Comparison of ENCODE assay signal across 15 cellular contexts in genomic region chr3:149414557-149415231, GRCh38. TPM values are rescaled to one million over a fixed set of nuclear protein-coding genes. Genes with fewer than 3 reads are reported as not detected.
DNase-seq lines count a peak whose midpoint lies in the region; ATAC-seq and TF ChIP-seq lines count a peak whose summit lies in the region.
"Had no signal": no experiment of that assay in that cellular context is flagged by ENCODE, and none has a peak within 500 bp of the region (broad histone marks: within the 10 kb centered on the region; RNA-seq: fewer than 3 reads in every experiment).

No MANE protein-coding gene starts in this region.

- peak overlapping the region; percentile 30; the same call in 1 of the 2 replicates for H3K4me2 ChIP-seq in OCI-LY3 (ENCODE audit: low read length)
- H3K4me2 ChIP-seq: neural progenitor cell had no signal

- H3K79me2 ChIP-seq in OCI-LY3 (ENCODE audit: low read length) = no peaks in the 10 kb centered on the region

- no peak for TF ChIP-seq CTCF in OCI-LY3 (IDR thresholded peaks at IDR 0.05; ENCODE audit: low read depth, low read length)
- no peak for TF ChIP-seq CTCF in fibroblast of villous mesenchyme (IDR thresholded peaks at IDR 0.05; ENCODE audit: insufficient read depth, low read depth, low read length)
- TF ChIP-seq CTCF in dorsolateral prefrontal cortex (IDR thresholded peaks at IDR 0.05 in 54 of 56, conservative IDR thresholded peaks at IDR 0.05 in 2 of 56; ENCODE audit: low read depth in 1 of 56, partially characterized antibody in 56 of 56) = no peak

- H3K36me3 Mint-ChIP-seq in activated CD4-positive, alpha-beta memory T cell treated with anti-CD3 and anti-CD28 coated beads for 36 hours = no peaks in the 10 kb centered on the region
- H3K36me3 Mint-ChIP-seq: neural progenitor cell had no signal

- POLR2A ChIA-PET in activated CD4-positive, alpha-beta memory T cell treated with anti-CD3 and anti-CD28 coated beads for 36 hours (lab: Charles Lee) = no interaction called here

- DNase-seq in AG20443 (ENCODE audit: low spot score) (peak; percentile 56), fibroblast of villous mesenchyme (ENCODE audit: low read depth) (peak; percentile 44), renal cortical epithelial cell (ENCODE audit: low read depth) (peak; percentile 55), dorsolateral prefrontal cortex (no peak)
- DNase-seq in stimulated activated naive CD4-positive, alpha-beta T cell treated with Interleukin-2 at 50 U/mL for 16 hours (lab: John Stamatoyannopoulos, UW) = no peak
- no peak for DNase-seq in activated CD4-positive, alpha-beta memory T cell treated with anti-CD3 and anti-CD28 coated beads for 36 hours
- DNase-seq: activated CD8-positive, alpha-beta T cell treated with anti-CD3 and anti-CD28 coated beads, Interleukin-2, amount 10 ng/mL, durations not matched to agents 7 days and 5 days; anterior cingulate cortex; glutamatergic neuron had no signal

- H3K27me3 ChIP-seq in OCI-LY3 (ENCODE audit: low read depth, low read length) (no peaks in the 10 kb centered on the region), dorsolateral prefrontal cortex (peaks cover 0 to 4% (median 0%) of the 10 kb centered on the region in 45 donors)
- H3K27me3 ChIP-seq: neural progenitor cell had no signal

- H3K4me3 ChIP-seq in OCI-LY3 (ENCODE audit: low read length) = no peak overlapping the region
- H3K4me3 ChIP-seq in fibroblast of villous mesenchyme (ENCODE audit: low read depth, low read length) = no peak overlapping the region
- no peak overlapping the region for H3K4me3 ChIP-seq in dorsolateral prefrontal cortex
- H3K4me3 ChIP-seq: neural progenitor cell, skin epidermis had no signal

- H3K9me3 ChIP-seq in OCI-LY3 (ENCODE audit: insufficient read depth, low read length) = peaks cover 5% of the 10 kb centered on the region; the same call in 1 of the 2 replicates

- H3K36me3 ChIP-seq in OCI-LY3 (replicated peaks; ENCODE audit: low read depth, low read length) = peaks cover 5% of the 10 kb centered on the region
- H3K36me3 ChIP-seq: neural progenitor cell had no signal

- no peak overlapping the region for H3K27ac Mint-ChIP-seq in activated CD4-positive, alpha-beta memory T cell treated with anti-CD3 and anti-CD28 coated beads for 36 hours
- H3K27ac Mint-ChIP-seq: activated CD8-positive, alpha-beta T cell treated with anti-CD3 and anti-CD28 coated beads, Interleukin-2, amount 10 ng/mL, durations not matched to agents 7 days and 5 days; activated T-helper 17 cell treated with anti-CD3 and anti-CD28 coated beads, Interleukin-2, amount 50 U/mL, for 72 hours; neural progenitor cell had no signal

- H3K4me1 Mint-ChIP-seq in activated CD4-positive, alpha-beta memory T cell treated with anti-CD3 and anti-CD28 coated beads for 36 hours (ENCODE audit: low read depth) = no peaks in the 10 kb centered on the region
- H3K4me1 Mint-ChIP-seq: activated T-helper 17 cell treated with anti-CD3 and anti-CD28 coated beads, Interleukin-2, amount 50 U/mL, for 72 hours; neural progenitor cell had no signal

- ATAC-seq in GM18511 (IDR thresholded peaks at IDR 0.05; ENCODE audit: unreplicated experiment) = no peak
- ATAC-seq: activated CD8-positive, alpha-beta T cell treated with anti-CD3 and anti-CD28 coated beads, Interleukin-2, amount 10 ng/mL, durations not matched to agents 7 days and 5 days; activated T-helper 17 cell treated with anti-CD3 and anti-CD28 coated beads, Interleukin-2, amount 50 U/mL, for 72 hours had no signal

- CTCF ChIA-PET in activated CD4-positive, alpha-beta memory T cell treated with anti-CD3 and anti-CD28 coated beads for 36 hours (lab: Charles Lee) = no interaction called here

- peaks cover 5% of the 10 kb centered on the region for H3K27me3 Mint-ChIP-seq in activated CD4-positive, alpha-beta memory T cell treated with anti-CD3 and anti-CD28 coated beads for 36 hours

- H4K20me1 ChIP-seq in OCI-LY3 (ENCODE audit: insufficient read depth, low read length) = no peaks in the 10 kb centered on the region

- H3K9ac ChIP-seq in OCI-LY3 (ENCODE audit: low read length) = no peak overlapping the region
- H3K9ac ChIP-seq: neural progenitor cell had no signal

- intact Hi-C loops in activated CD4-positive, alpha-beta memory T cell treated with anti-CD3 and anti-CD28 coated beads for 36 hours (cut with micrococcal nuclease) = no loop called here
- intact Hi-C loops in dorsolateral prefrontal cortex (cut with DNase I) = no loop called here

- H3K27ac ChIP-seq in OCI-LY3 (ENCODE audit: low read length) (peak overlapping the region; percentile 27), dorsolateral prefrontal cortex (no peak overlapping the region)
- H3K27ac ChIP-seq: neural progenitor cell had no signal

- peak overlapping the region; percentile 45 for H2AFZ ChIP-seq in OCI-LY3 (ENCODE audit: low read depth, low read length)
- H2AFZ ChIP-seq: neural progenitor cell had no signal

- no peaks in the 10 kb centered on the region for H3K9me3 Mint-ChIP-seq in activated CD4-positive, alpha-beta memory T cell treated with anti-CD3 and anti-CD28 coated beads for 36 hours
- H3K9me3 Mint-ChIP-seq: activated T-helper 17 cell treated with anti-CD3 and anti-CD28 coated beads, Interleukin-2, amount 50 U/mL, for 72 hours; neural progenitor cell had no signal

- peaks cover 49% of the 10 kb centered on the region for H3K4me1 ChIP-seq in OCI-LY3 (ENCODE audit: low read length)
- H3K4me1 ChIP-seq: neural progenitor cell had no signal

- no peak overlapping the region for H3K4me3 Mint-ChIP-seq in activated CD4-positive, alpha-beta memory T cell treated with anti-CD3 and anti-CD28 coated beads for 36 hours
- H3K4me3 Mint-ChIP-seq: activated CD8-positive, alpha-beta T cell treated with anti-CD3 and anti-CD28 coated beads, Interleukin-2, amount 10 ng/mL, durations not matched to agents 7 days and 5 days; activated T-helper 17 cell treated with anti-CD3 and anti-CD28 coated beads, Interleukin-2, amount 50 U/mL, for 72 hours; neural progenitor cell had no signal

RNA-seq across cellular contexts. Expression of gene TM4SF1, which starts 37.2 kb away (rescaled TPM):
- 52.2 and 80.3 TPM in 2 replicates for total RNA-seq in fibroblast of villous mesenchyme
- 63.8 and 247 TPM in 2 replicates for total RNA-seq in renal cortical epithelial cell
- under 1 TPM; 0.83 to 0.92 TPM for total RNA-seq in activated CD4-positive, alpha-beta memory T cell treated with anti-CD3 and anti-CD28 coated beads for 36 hours
- 10 to 100 TPM in 115 of 120 experiments, 1 to 10 TPM in 5; 6.9 to 85.9 (median 26.6) TPM for total RNA-seq in dorsolateral prefrontal cortex
- total RNA-seq: activated CD8-positive, alpha-beta T cell treated with anti-CD3 and anti-CD28 coated beads, Interleukin-2, amount 10 ng/mL, durations not matched to agents 7 days and 5 days had no signal

RNA-seq across cellular contexts. Expression of gene TM4SF4, which starts 59.8 kb away (rescaled TPM):
- total RNA-seq in fibroblast of villous mesenchyme (under 0.01 TPM in 1 of 2 replicates, not detected in the other), renal cortical epithelial cell (0.87 and 1.3 TPM in 2 replicates), dorsolateral prefrontal cortex (not detected)
- total RNA-seq in activated CD4-positive, alpha-beta memory T cell treated with anti-CD3 and anti-CD28 coated beads for 36 hours = not detected
- total RNA-seq: activated CD8-positive, alpha-beta T cell treated with anti-CD3 and anti-CD28 coated beads, Interleukin-2, amount 10 ng/mL, durations not matched to agents 7 days and 5 days; activated T-helper 17 cell treated with anti-CD3 and anti-CD28 coated beads, Interleukin-2, amount 50 U/mL, for 72 hours; SK-MEL-5 had no signal

Comparison
In these comparisons a context has a peak if more than half of its experiments do, and no peak if none do; other contexts are left out.
1. DNase-seq: peak in AG20443 (single experiment), fibroblast of villous mesenchyme (single experiment) and renal cortical epithelial cell (single experiment); none in stimulated activated naive CD4-positive, alpha-beta T cell treated with Interleukin-2 at 50 U/mL for 16 hours (single experiment), activated CD4-positive, alpha-beta memory T cell treated with anti-CD3 and anti-CD28 coated beads for 36 hours (single experiment) and dorsolateral prefrontal cortex (0 of 10).
2. RNA of gene TM4SF1, which starts 37.2 kb away (total RNA-seq): 52.2 to 80.3 TPM in fibroblast of villous mesenchyme, 63.8 to 247 TPM in renal cortical epithelial cell and 6.9 to 85.9 TPM in dorsolateral prefrontal cortex; 0.83 to 0.92 TPM in activated CD4-positive, alpha-beta memory T cell treated with anti-CD3 and anti-CD28 coated beads for 36 hours; every median in the first group is over 4 times any median in the second.